ENCODE assay signal across 8 cellular contexts in the genomic region with DNA sequence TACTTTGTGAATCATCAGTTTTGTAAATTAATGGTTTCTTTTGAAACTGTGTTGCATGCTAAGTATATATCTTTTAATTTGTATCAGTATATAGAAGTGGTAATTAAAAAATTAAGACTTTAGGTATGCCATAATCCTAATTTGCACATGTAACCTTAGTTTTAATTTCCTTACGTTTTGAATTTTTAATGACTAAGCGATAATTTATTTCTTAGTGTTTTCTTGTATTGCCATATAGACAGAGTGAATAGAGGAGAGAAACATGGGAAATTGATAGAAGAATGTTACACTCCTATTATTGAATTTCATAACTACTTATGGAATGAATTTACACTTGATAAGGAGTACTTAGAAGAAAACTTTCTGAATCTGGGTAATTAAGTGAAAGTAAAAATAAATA.
"Had no signal": no experiment of that assay in that cellular context is flagged by ENCODE, and none has a peak within 500 bp of the region (broad histone marks: within the 10 kb centered on the region; RNA-seq: fewer than 3 reads in every experiment).

No MANE protein-coding gene starts in this region.

- H3K27ac ChIP-seq: KMS-11 had no signal

- H3K9ac ChIP-seq: KMS-11 had no signal

- H3K4me2 ChIP-seq: GM23338, KMS-11 had no signal

- H2AFZ ChIP-seq: GM23338 had no signal

- DNase-seq: H9, HCEC 1CT, KBM-7 had no signal

- H3K4me3 ChIP-seq: GM23338 had no signal

- ATAC-seq: GM23338 had no signal

- FAIRE-seq: H1, H54, HTR-8/SVneo had no signal
